Comparison of ENCODE assay signal across 23 cellular contexts in genomic region chrX:77441479-77441878, GRCh38. TPM values are rescaled to one million over a fixed set of nuclear protein-coding genes. Genes with fewer than 3 reads are reported as not detected.
"Had no signal": no experiment of that assay in that cellular context is flagged by ENCODE, and none has a peak within 500 bp of the region (broad histone marks: within the 10 kb centered on the region; RNA-seq: fewer than 3 reads in every experiment).

No MANE protein-coding gene starts in this region.

- H3K9me3 ChIP-seq: MG63, Peyer's patch, SJSA1 had no signal

- H3K27me3 ChIP-seq: MG63, Peyer's patch, SJSA1 had no signal

- H3K4me3 ChIP-seq: MG63, Peyer's patch, SJSA1, SK-N-MC had no signal

- H3K36me3 ChIP-seq: MG63, Peyer's patch, SJSA1 had no signal

- H3K4me1 ChIP-seq: Peyer's patch had no signal

- DNase-seq: KBM-7, MG63, NCI-H1092, NCI-H1105 treated with DMSO at 0.1 percent for 48 hours, NCI-H1417 treated with DMSO at 0.1 percent for 48 hours, NCI-H146, NCI-H1694 treated with DMSO at 0.1 percent for 48 hours, NCI-H1930, NCI-H2081, NCI-H2107, NCI-H2227 treated with DMSO at 0.1 percent for 48 hours, NCI-H524, NCI-H69, NCI-H774, Peyer's patch, Right ventricle myocardium superior, SIG-M5 had no signal

- H3K27ac ChIP-seq: Peyer's patch, SJSA1, SK-N-MC had no signal

RNA-seq across cellular contexts. Expression of gene FGF16, which starts 5.7 kb away (rescaled TPM):
- total RNA-seq: HT-29, LHCN-M2, NCI-H460, Peyer's patch, Right ventricle myocardium superior, RPMI7951, SJSA1 had no signal
